ENCODE assay signal across 30 cellular contexts in genomic region chr3:16810013-16810412, GRCh38.
"Had no signal": no experiment of that assay in that cellular context is flagged by ENCODE, and none has a peak within 500 bp of the region (broad histone marks: within the 10 kb centered on the region; RNA-seq: fewer than 3 reads in every experiment).

No MANE protein-coding gene starts in this region.

- DNase-seq: activated B cell treated with CpG ODN at 0.5 μM for 24 hours; activated CD8-positive, alpha-beta memory T cell treated with anti-CD3 and anti-CD28 coated beads, Interleukin-2, amount 10 ng/mL, durations not matched to agents 7 days and 5 days; activated CD8-positive, alpha-beta T cell treated with anti-CD3 and anti-CD28 coated beads, Interleukin-2, amount 10 ng/mL, durations not matched to agents 7 days and 5 days; activated naive CD8-positive, alpha-beta T cell treated with anti-CD3 and anti-CD28 coated beads, Interleukin-2, amount 50 U/mL, for 24 hours; activated T-cell treated with anti-CD3 and anti-CD28 coated beads, Interleukin-2, amount 50 U/mL, for 48 hours; central memory CD4-positive, alpha-beta T cell; endodermal cell; esophagus squamous epithelium; foreskin fibroblast; kidney glomerular epithelial cell; left lung; mucosa of descending colon; posterior cingulate gyrus; sigmoid colon; stimulated activated CD4-positive, alpha-beta T cell treated with anti-CD3 and anti-CD28 coated beads, Interleukin-1b, Interleukin-23, amount 100 ng/mL, for 48 hours; stimulated activated CD4-positive, alpha-beta T cell treated with anti-CD3 and anti-CD28 coated beads, Interleukin-4, amount 100 ng/mL, for 4 hours; stimulated activated CD8-positive, alpha-beta memory T cell treated with anti-CD3 and anti-CD28 coated beads, Interleukin-4, amount 100 ng/mL, for 48 hours; stimulated activated naive CD8-positive, alpha-beta T cell treated with anti-CD3 and anti-CD28 coated beads, Interleukin-15, amount 100 ng/mL, for 72 hours; T-helper 1 cell; tibial artery; upper lobe of right lung had no signal

- H3K4me3 ChIP-seq: breast epithelium, esophagus squamous epithelium, left lung, mucosa of descending colon, sigmoid colon, smooth muscle cell, suprapubic skin, tibial artery, upper lobe of right lung had no signal

- H3K27ac ChIP-seq: breast epithelium, esophagus squamous epithelium, left lung, sigmoid colon, suprapubic skin, tibial artery, upper lobe of right lung had no signal

- H3K4me3 Mint-ChIP-seq: activated B cell treated with CpG ODN at 0.5 μM for 24 hours; activated CD8-positive, alpha-beta memory T cell treated with anti-CD3 and anti-CD28 coated beads, Interleukin-2, amount 10 ng/mL, durations not matched to agents 7 days and 5 days; activated CD8-positive, alpha-beta T cell treated with anti-CD3 and anti-CD28 coated beads, Interleukin-2, amount 10 ng/mL, durations not matched to agents 7 days and 5 days; activated naive CD4-positive, alpha-beta T cell treated with anti-CD3 and anti-CD28 coated beads, Interleukin-2, amount 50 U/mL, for 24 hours; activated naive CD8-positive, alpha-beta T cell treated with anti-CD3 and anti-CD28 coated beads, Interleukin-2, amount 50 U/mL, for 24 hours; dendritic cell treated with granulocyte-macrophage colony-stimulating factor and Interleukin-4, amounts not matched to agents 40 ng/mL and 50 ng/mL, for 4 days; endodermal cell; natural killer cell treated with Interleukin-12 subunit alpha and Interleukin-12 subunit beta and Interleukin-15 and Interleukin-18, amount 100 ng/mL, for 72 hours; stimulated activated memory B cell treated with anti-CD40 and anti-IgM and Interleukin-4, amounts not matched to agents 10 μg/mL and 1 μg/mL and 100 μg/mL, for 72 hours; stimulated activated naive CD8-positive, alpha-beta T cell treated with anti-CD3 and anti-CD28 coated beads, Interleukin-15, amount 100 ng/mL, for 72 hours; T-helper 2 cell treated with Interferon-gamma antibody and Interleukin-4, amounts not matched to agents 5 μg/mL and 100 μg/mL, for 36 hours had no signal

- ATAC-seq: activated CD8-positive, alpha-beta memory T cell treated with anti-CD3 and anti-CD28 coated beads, Interleukin-2, amount 10 ng/mL, durations not matched to agents 7 days and 5 days; activated CD8-positive, alpha-beta T cell treated with anti-CD3 and anti-CD28 coated beads, Interleukin-2, amount 10 ng/mL, durations not matched to agents 7 days and 5 days; activated naive CD8-positive, alpha-beta T cell treated with anti-CD3 and anti-CD28 coated beads, Interleukin-2, amount 50 U/mL, for 24 hours; left lung; mucosa of descending colon; natural killer cell treated with Interleukin-12 subunit alpha and Interleukin-12 subunit beta and Interleukin-15 and Interleukin-18, amount 100 ng/mL, for 72 hours; stimulated activated memory B cell treated with anti-CD40 and anti-IgM and Interleukin-4, amounts not matched to agents 10 μg/mL and 1 μg/mL and 100 μg/mL, for 72 hours; stimulated activated naive CD8-positive, alpha-beta T cell treated with anti-CD3 and anti-CD28 coated beads, Interleukin-15, amount 100 ng/mL, for 72 hours; upper lobe of right lung had no signal

- H3K9me3 Mint-ChIP-seq: activated B cell treated with CpG ODN at 0.5 μM for 24 hours; activated naive CD4-positive, alpha-beta T cell treated with anti-CD3 and anti-CD28 coated beads, Interleukin-2, amount 50 U/mL, for 24 hours; activated naive CD8-positive, alpha-beta T cell treated with anti-CD3 and anti-CD28 coated beads, Interleukin-2, amount 50 U/mL, for 24 hours; dendritic cell treated with granulocyte-macrophage colony-stimulating factor and Interleukin-4, amounts not matched to agents 40 ng/mL and 50 ng/mL, for 4 days; natural killer cell treated with Interleukin-12 subunit alpha and Interleukin-12 subunit beta and Interleukin-15 and Interleukin-18, amount 100 ng/mL, for 72 hours; stimulated activated naive CD8-positive, alpha-beta T cell treated with anti-CD3 and anti-CD28 coated beads, Interleukin-15, amount 100 ng/mL, for 72 hours; T-helper 2 cell treated with Interferon-gamma antibody and Interleukin-4, amounts not matched to agents 5 μg/mL and 100 μg/mL, for 36 hours had no signal

- H3K27me3 Mint-ChIP-seq: activated B cell treated with CpG ODN at 0.5 μM for 24 hours; activated naive CD4-positive, alpha-beta T cell treated with anti-CD3 and anti-CD28 coated beads, Interleukin-2, amount 50 U/mL, for 24 hours; activated naive CD8-positive, alpha-beta T cell treated with anti-CD3 and anti-CD28 coated beads, Interleukin-2, amount 50 U/mL, for 24 hours; dendritic cell treated with granulocyte-macrophage colony-stimulating factor and Interleukin-4, amounts not matched to agents 40 ng/mL and 50 ng/mL, for 4 days; stimulated activated memory B cell treated with anti-CD40 and anti-IgM and Interleukin-4, amounts not matched to agents 10 μg/mL and 1 μg/mL and 100 μg/mL, for 72 hours; stimulated activated naive CD8-positive, alpha-beta T cell treated with anti-CD3 and anti-CD28 coated beads, Interleukin-15, amount 100 ng/mL, for 72 hours had no signal

- H3K27me3 ChIP-seq: breast epithelium, esophagus squamous epithelium, left lung, sigmoid colon, suprapubic skin, tibial artery, upper lobe of right lung had no signal

- H3K4me1 ChIP-seq: breast epithelium, esophagus squamous epithelium, left lung, sigmoid colon, suprapubic skin, tibial artery, upper lobe of right lung had no signal

- H3K36me3 Mint-ChIP-seq: activated naive CD4-positive, alpha-beta T cell treated with anti-CD3 and anti-CD28 coated beads, Interleukin-2, amount 50 U/mL, for 24 hours; stimulated activated memory B cell treated with anti-CD40 and anti-IgM and Interleukin-4, amounts not matched to agents 10 μg/mL and 1 μg/mL and 100 μg/mL, for 72 hours had no signal

- H3K9me3 ChIP-seq: breast epithelium, esophagus squamous epithelium, left lung, mucosa of descending colon, sigmoid colon, suprapubic skin, tibial artery, upper lobe of right lung had no signal

- H3K4me2 ChIP-seq: smooth muscle cell had no signal

- H3K36me3 ChIP-seq: breast epithelium, esophagus squamous epithelium, left lung, sigmoid colon, suprapubic skin, tibial artery, upper lobe of right lung had no signal

- H3K4me1 Mint-ChIP-seq: activated B cell treated with CpG ODN at 0.5 μM for 24 hours; stimulated activated memory B cell treated with anti-CD40 and anti-IgM and Interleukin-4, amounts not matched to agents 10 μg/mL and 1 μg/mL and 100 μg/mL, for 72 hours had no signal

- H3K27ac Mint-ChIP-seq: activated B cell treated with CpG ODN at 0.5 μM for 24 hours; activated CD8-positive, alpha-beta memory T cell treated with anti-CD3 and anti-CD28 coated beads, Interleukin-2, amount 10 ng/mL, durations not matched to agents 7 days and 5 days; activated CD8-positive, alpha-beta T cell treated with anti-CD3 and anti-CD28 coated beads, Interleukin-2, amount 10 ng/mL, durations not matched to agents 7 days and 5 days; activated naive CD4-positive, alpha-beta T cell treated with anti-CD3 and anti-CD28 coated beads, Interleukin-2, amount 50 U/mL, for 24 hours; activated naive CD8-positive, alpha-beta T cell treated with anti-CD3 and anti-CD28 coated beads, Interleukin-2, amount 50 U/mL, for 24 hours; activated T-helper 2 cell treated with anti-CD3 and anti-CD28 coated beads, Interferon-gamma antibody, Interleukin-2, Interleukin-4, amounts not matched to agents 10 μg/mL and 5 μg/mL and 100 μg/mL, durations not matched to agents 14 hours and 24 hours and 36 hours; dendritic cell treated with granulocyte-macrophage colony-stimulating factor and Interleukin-4, amounts not matched to agents 40 ng/mL and 50 ng/mL, for 4 days; endodermal cell; stimulated activated memory B cell treated with anti-CD40 and anti-IgM and Interleukin-4, amounts not matched to agents 10 μg/mL and 1 μg/mL and 100 μg/mL, for 72 hours; stimulated activated naive CD8-positive, alpha-beta T cell treated with anti-CD3 and anti-CD28 coated beads, Interleukin-15, amount 100 ng/mL, for 72 hours; T-helper 2 cell treated with Interferon-gamma antibody and Interleukin-4, amounts not matched to agents 5 μg/mL and 100 μg/mL, for 36 hours had no signal
